In genomic region chr1:203291201-203292096, GRCh38 we compare ENCODE assay signal across 8 cellular contexts. TPM values are rescaled to one million over a fixed set of nuclear protein-coding genes. Genes with fewer than 3 reads are reported as not detected.
DNase-seq lines count a peak whose midpoint lies in the region; ATAC-seq and TF ChIP-seq lines count a peak whose summit lies in the region.

No MANE protein-coding gene starts in this region.

- peaks cover 5 to 9% of the 10 kb centered on the region in 2 donors for H3K9me3 Mint-ChIP-seq in stimulated activated naive B cell treated with anti-CD40 and anti-IgM and Interleukin-4, amounts not matched to agents 10 μg/mL and 1 μg/mL and 100 μg/mL, for 72 hours
- H3K9me3 Mint-ChIP-seq in HFFc6, result no peaks in the 10 kb centered on the region

- DNase-seq in NCI-H187 (lab: John Stamatoyannopoulos, UW), result peak; percentile 55 to 84
- no peak for DNase-seq in NCI-H187 treated with DMSO at 0.1 percent for 48 hours (lab: John Stamatoyannopoulos, UW)
- DNase-seq in T-helper 17 cell, result no peak
- no peak for DNase-seq in stimulated activated naive B cell treated with anti-CD40 and anti-IgM and Interleukin-4, amounts not matched to agents 10 μg/mL and 1 μg/mL and 100 μg/mL, for 72 hours
- no peak for DNase-seq in D341Med (ENCODE audit: low spot score)
- DNase-seq in hepatic stellate cell (ENCODE audit: low spot score), result no peak
- no peak for DNase-seq in HFFc6

- peak overlapping the region; percentile 43 for H3K4me3 Mint-ChIP-seq in T-helper 17 cell
- H3K4me3 Mint-ChIP-seq in stimulated activated naive B cell treated with anti-CD40 and anti-IgM and Interleukin-4, amounts not matched to agents 10 μg/mL and 1 μg/mL and 100 μg/mL, for 72 hours, result peak overlapping the region; percentile 79 to 84
- H3K4me3 Mint-ChIP-seq in HFFc6, result no peak overlapping the region

- H3K27ac Mint-ChIP-seq in T-helper 17 cell (peak overlapping the region; percentile 100), HFFc6 (no peak overlapping the region)
- H3K27ac Mint-ChIP-seq in stimulated activated naive B cell treated with anti-CD40 and anti-IgM and Interleukin-4, amounts not matched to agents 10 μg/mL and 1 μg/mL and 100 μg/mL, for 72 hours, result peak overlapping the region; percentile 100

- peak overlapping the region; percentile 98 for H3K27ac ChIP-seq in layer of hippocampus (ENCODE audit: low read depth, low read length)

- H3K9me3 ChIP-seq in T-helper 17 cell (ENCODE audit: control insufficient read depth, low read length, poor library complexity, severe bottlenecking), result no peaks in the 10 kb centered on the region

- TF ChIP-seq CTCF in HFFc6 (IDR thresholded peaks at IDR 0.05), result no peak

- H3K36me3 Mint-ChIP-seq in T-helper 17 cell (ENCODE audit: low read depth) (no peaks in the 10 kb centered on the region), HFFc6 (ENCODE audit: low read depth) (no peaks in the 10 kb centered on the region)
- H3K36me3 Mint-ChIP-seq in stimulated activated naive B cell treated with anti-CD40 and anti-IgM and Interleukin-4, amounts not matched to agents 10 μg/mL and 1 μg/mL and 100 μg/mL, for 72 hours, result peaks cover 0 to 17% of the 10 kb centered on the region in 2 donors

- H3K27me3 ChIP-seq in layer of hippocampus (ENCODE audit: control insufficient read depth, insufficient read depth, low read length), result no peaks in the 10 kb centered on the region

- no peak for ATAC-seq in T-helper 17 cell
- no peak for ATAC-seq in stimulated activated naive B cell treated with anti-CD40 and anti-IgM and Interleukin-4, amounts not matched to agents 10 μg/mL and 1 μg/mL and 100 μg/mL, for 72 hours (replicated peaks)

- no peaks in the 10 kb centered on the region for H3K27me3 Mint-ChIP-seq in T-helper 17 cell
- no peaks in the 10 kb centered on the region for H3K27me3 Mint-ChIP-seq in stimulated activated naive B cell treated with anti-CD40 and anti-IgM and Interleukin-4, amounts not matched to agents 10 μg/mL and 1 μg/mL and 100 μg/mL, for 72 hours
- peaks cover 73% of the 10 kb centered on the region for H3K27me3 Mint-ChIP-seq in HFFc6 (ENCODE audit: insufficient read depth)

- H3K4me1 Mint-ChIP-seq in T-helper 17 cell, result peaks cover 60% of the 10 kb centered on the region
- H3K4me1 Mint-ChIP-seq in stimulated activated naive B cell treated with anti-CD40 and anti-IgM and Interleukin-4, amounts not matched to agents 10 μg/mL and 1 μg/mL and 100 μg/mL, for 72 hours, result peaks cover 78 to 86% of the 10 kb centered on the region in 2 donors
- no peaks in the 10 kb centered on the region; the same call in 1 of the 2 replicates for H3K4me1 Mint-ChIP-seq in HFFc6 (ENCODE audit: low read depth)

RNA-seq across cellular contexts. Expression of gene BTG2, which starts 13.9 kb away (rescaled TPM):
- 100 to 1,000 TPM; 584 to 606 TPM for total RNA-seq in T-helper 17 cell
- 10 to 100 TPM; 12.7 to 18.5 (median 13.7) TPM for total RNA-seq in HFFc6 (2021; fragmentation: NEBNext Ultra II Directional; extraction: Animal tissue kit (Norgen Biotek cat#: 25700))

RNA-seq across cellular contexts. Expression of gene FMOD, which starts 59.5 kb away (rescaled TPM):
- not detected for total RNA-seq in T-helper 17 cell
- under 1 TPM; 0.19 to 0.66 (median 0.34) TPM for total RNA-seq in HFFc6 (2021; fragmentation: NEBNext Ultra II Directional; extraction: Animal tissue kit (Norgen Biotek cat#: 25700))

Comparison
In these comparisons a context has a peak if more than half of its experiments do, and no peak if none do; other contexts are left out.
1. DNase-seq: peak in NCI-H187 (2 of 2); none in NCI-H187 treated with DMSO at 0.1 percent for 48 hours (single experiment), T-helper 17 cell (0 of 3), stimulated activated naive B cell treated with anti-CD40 and anti-IgM and Interleukin-4, amounts not matched to agents 10 μg/mL and 1 μg/mL and 100 μg/mL, for 72 hours (single experiment), D341Med (single experiment), hepatic stellate cell (single experiment) and HFFc6 (single experiment).
2. RNA of gene BTG2, which starts 13.9 kb away (total RNA-seq): 584 to 606 TPM in T-helper 17 cell; 12.7 to 18.5 TPM in HFFc6; every median in the first group is over 10 times any median in the second.